In the genomic region with DNA sequence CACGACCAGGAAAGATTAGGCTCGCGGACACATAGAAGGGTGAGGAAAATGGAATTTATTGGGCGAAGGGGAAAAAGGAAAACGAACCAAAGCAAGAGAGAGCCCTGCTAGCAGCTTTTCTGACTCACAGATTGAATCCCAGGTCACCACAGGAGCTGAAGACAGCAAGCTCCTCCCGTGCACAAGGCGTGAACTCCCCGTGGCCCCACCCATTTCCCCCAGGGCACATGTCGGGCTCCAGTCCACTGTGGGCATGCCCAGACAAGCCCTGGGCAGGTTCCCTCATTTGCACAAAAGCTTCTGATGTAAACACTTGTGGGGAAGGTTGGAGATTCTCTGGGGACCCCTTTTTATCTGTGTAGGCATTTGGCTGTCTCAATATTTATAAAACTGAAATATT, we compare ENCODE assay signal across 8 cellular contexts.
DNase-seq lines count a peak whose midpoint lies in the region; ATAC-seq, FAIRE-seq and TF ChIP-seq lines count a peak whose summit lies in the region.

No MANE protein-coding gene starts in this region.

- peaks cover 2% of the 10 kb centered on the region for H3K36me3 Mint-ChIP-seq in T-helper 17 cell (ENCODE audit: low read depth)

- TF ChIP-seq CTCF in bronchial epithelial cell (IDR thresholded peaks at IDR 0.05; ENCODE audit: insufficient read depth, low read length, severe bottlenecking) (no peak), lower lobe of right lung (IDR thresholded peaks at IDR 0.05) (no peak)

- peak; percentile 91 for ATAC-seq in HG02759 (IDR thresholded peaks at IDR 0.05; ENCODE audit: unreplicated experiment)
- peak in 1 of 2 donors; percentile 72 for ATAC-seq in lower lobe of right lung
- ATAC-seq in T-helper 17 cell, result no peak

- no peaks in the 10 kb centered on the region for H3K36me3 ChIP-seq in bronchial epithelial cell (ENCODE audit: control insufficient read depth, insufficient read depth, low read length)
- H3K36me3 ChIP-seq in lower lobe of right lung, result no peaks in the 10 kb centered on the region

- no peaks in the 10 kb centered on the region for H3K4me1 Mint-ChIP-seq in T-helper 17 cell

- H3K27ac ChIP-seq in lower lobe of right lung, result no peak overlapping the region

- peaks cover 5% of the 10 kb centered on the region for H3K4me1 ChIP-seq in lower lobe of right lung

- intact Hi-C loops in lower lobe of right lung (cut with DNase I), result no loop called here

- H3K27ac Mint-ChIP-seq in T-helper 17 cell, result no peak overlapping the region

- H3K4me3 ChIP-seq in bronchial epithelial cell (ENCODE audit: low read depth, low read length) (no peak overlapping the region), lower lobe of right lung (no peak overlapping the region)

- H3K27me3 ChIP-seq in bronchial epithelial cell (ENCODE audit: control insufficient read depth, insufficient read depth, low read length), result no peaks in the 10 kb centered on the region
- no peaks in the 10 kb centered on the region for H3K27me3 ChIP-seq in lower lobe of right lung (ENCODE audit: low read depth)

- FAIRE-seq in bronchial epithelial cell (lab: Jason Lieb, UNC), result peak; percentile 70

- H3K27me3 Mint-ChIP-seq in T-helper 17 cell, result no peaks in the 10 kb centered on the region

- H3K9me3 ChIP-seq in lower lobe of right lung (no peaks in the 10 kb centered on the region), T-helper 17 cell (ENCODE audit: control insufficient read depth, low read length, poor library complexity, severe bottlenecking) (no peaks in the 10 kb centered on the region)

- H3K4me3 Mint-ChIP-seq in T-helper 17 cell, result no peak overlapping the region

- peak; percentile 54 for DNase-seq in SIG-M5 treated with dmso at 0.1 percent for 504 hours (lab: John Stamatoyannopoulos, UW; ENCODE audit: unreplicated experiment)
- DNase-seq in SIG-M5 (lab: John Stamatoyannopoulos, UW), result no peak
- peak; percentile 18 for DNase-seq in NCI-H526 treated with DMSO at 0.1 percent for 48 hours (lab: John Stamatoyannopoulos, UW)
- peak; percentile 90 for DNase-seq in bronchial epithelial cell (ENCODE audit: low read depth)
- DNase-seq in lower lobe of right lung, result peak; percentile 49
- DNase-seq in medulla oblongata (ENCODE audit: extremely low spot score), result no peak
- no peak for DNase-seq in T-helper 17 cell

Comparison
In these comparisons a context has a peak if more than half of its experiments do, and no peak if none do; other contexts are left out.
1. DNase-seq: peak in SIG-M5 treated with dmso at 0.1 percent for 504 hours (single experiment), NCI-H526 treated with DMSO at 0.1 percent for 48 hours (single experiment), bronchial epithelial cell (single experiment) and lower lobe of right lung (single experiment); none in SIG-M5 (single experiment), medulla oblongata (single experiment) and T-helper 17 cell (0 of 3).